In genomic region chr9:93857528-93857927, GRCh38 we compare ENCODE assay signal across 20 cellular contexts.
DNase-seq lines count a peak whose midpoint lies in the region; ATAC-seq and TF ChIP-seq lines count a peak whose summit lies in the region.
"Had no signal": no experiment of that assay in that cellular context is flagged by ENCODE, and none has a peak within 500 bp of the region (broad histone marks: within the 10 kb centered on the region; RNA-seq: fewer than 3 reads in every experiment).

No MANE protein-coding gene starts in this region.

- H3K4me1 ChIP-seq in SK-N-SH (ENCODE audit: control insufficient read depth in 1 of 2, insufficient read depth in 2 of 2, low read depth in 1 of 2, low read length in 1 of 2) (no peaks in the 10 kb centered on the region; a peak in 1 of 4 replicates), esophagus muscularis mucosa (peaks cover 0 to 7% (median 3%) of the 10 kb centered on the region in 4 donors)
- H3K4me1 ChIP-seq: A549; BLaER1 treated with 17β-estradiol and CSF1 and Interleukin-3, amounts not matched to agents 10 nM and 100 nM; Caco-2 had no signal

- H3K36me3 Mint-ChIP-seq in activated CD8-positive, alpha-beta memory T cell treated with anti-CD3 and anti-CD28 coated beads, Interleukin-2, amount 10 ng/mL, durations not matched to agents 7 days and 5 days, result no peaks in the 10 kb centered on the region
- H3K36me3 Mint-ChIP-seq: CD8-positive, alpha-beta T cell had no signal

- H3K27me3 Mint-ChIP-seq in activated CD8-positive, alpha-beta memory T cell treated with anti-CD3 and anti-CD28 coated beads, Interleukin-2, amount 10 ng/mL, durations not matched to agents 7 days and 5 days, result peaks cover 52% of the 10 kb centered on the region

- TF ChIP-seq EP300 in SK-N-SH (IDR thresholded peaks at IDR 0.05; ENCODE audit: borderline replicate concordance in 1 of 2, low read depth in 1 of 2, low read length in 1 of 2) (no peak), esophagus muscularis mucosa (IDR thresholded peaks at IDR 0.05) (no peak)

- no peak for DNase-seq in SK-N-SH
- DNase-seq in esophagus muscularis mucosa (ENCODE audit: extremely low spot score), result peak; percentile 79
- DNase-seq in occipital lobe (lab: John Stamatoyannopoulos, UW), result no peak
- DNase-seq in activated CD8-positive, alpha-beta memory T cell treated with anti-CD3 and anti-CD28 coated beads, Interleukin-2, amount 10 ng/mL, durations not matched to agents 7 days and 5 days, result no peak
- DNase-seq: AML-193; Caco-2; Calu3; CD4-positive, alpha-beta T cell; CD8-positive, alpha-beta T cell; DMS79; DND-41; EL; GDM1 had no signal

- no peak overlapping the region for H3K4me3 Mint-ChIP-seq in activated CD8-positive, alpha-beta memory T cell treated with anti-CD3 and anti-CD28 coated beads, Interleukin-2, amount 10 ng/mL, durations not matched to agents 7 days and 5 days
- H3K4me3 Mint-ChIP-seq: B cell; CD4-positive, alpha-beta T cell; CD8-positive, alpha-beta T cell had no signal

- ATAC-seq in SK-N-SH treated with all-trans-retinoic acid at 6 μM for 48 hours, result no peak
- no peak for ATAC-seq in activated CD8-positive, alpha-beta memory T cell treated with anti-CD3 and anti-CD28 coated beads, Interleukin-2, amount 10 ng/mL, durations not matched to agents 7 days and 5 days
- ATAC-seq: A549; CD8-positive, alpha-beta T cell; GM12878 had no signal

- no peak for TF ChIP-seq CTCF in SK-N-SH (IDR thresholded peaks at IDR 0.05)
- no peak for TF ChIP-seq CTCF in esophagus muscularis mucosa (IDR thresholded peaks at IDR 0.05)

- no peak for TF ChIP-seq POLR2A in esophagus muscularis mucosa (IDR thresholded peaks at IDR 0.05; ENCODE audit: low read depth)

- CTCF ChIA-PET in SK-N-SH (lab: Yijun Ruan, JAX), result interaction anchor here (0.7 to 1.4 kb wide), 2 partner anchors 30 to 175 kb away, joined by 3 to 4 read pairs; no protein-coding TSS in a partner anchor
- CTCF ChIA-PET in activated CD8-positive, alpha-beta memory T cell treated with anti-CD3 and anti-CD28 coated beads, Interleukin-2, amount 10 ng/mL, durations not matched to agents 7 days and 5 days (lab: Charles Lee), result interaction anchor here (1.1 kb wide), 1 partner anchor 9 kb away, joined by 3 read pairs; no protein-coding TSS in a partner anchor

- no peaks in the 10 kb centered on the region for H3K4me1 Mint-ChIP-seq in activated CD8-positive, alpha-beta memory T cell treated with anti-CD3 and anti-CD28 coated beads, Interleukin-2, amount 10 ng/mL, durations not matched to agents 7 days and 5 days
- H3K4me1 Mint-ChIP-seq: B cell had no signal

- H3K4me3 ChIP-seq in SK-N-SH (ENCODE audit: low read depth in 2 of 2, low read length in 1 of 2) (no peak overlapping the region), esophagus muscularis mucosa (no peak overlapping the region)
- H3K4me3 ChIP-seq: A549; BLaER1 treated with 17β-estradiol and CSF1 and Interleukin-3, amounts not matched to agents 10 nM and 100 nM; GM12878 had no signal

- no peak overlapping the region for H3K9ac ChIP-seq in SK-N-SH
- H3K9ac ChIP-seq: BLaER1 treated with 17β-estradiol and CSF1 and Interleukin-3, amounts not matched to agents 10 nM and 100 nM had no signal

- H3K27ac ChIP-seq in SK-N-SH (ENCODE audit: low read depth in 2 of 2, low read length in 1 of 2) (no peak overlapping the region), esophagus muscularis mucosa (replicated peaks in 1 of 4) (no peak overlapping the region)
- H3K27ac ChIP-seq: 22Rv1; A549; BLaER1 treated with 17β-estradiol and CSF1 and Interleukin-3, amounts not matched to agents 10 nM and 100 nM; C4-2B had no signal

- no peak overlapping the region for H2AFZ ChIP-seq in SK-N-SH (ENCODE audit: low read depth)

- no peak for TF ChIP-seq RAD21 in SK-N-SH (IDR thresholded peaks at IDR 0.05; ENCODE audit: low read length)

- no peak overlapping the region for H3K4me2 ChIP-seq in SK-N-SH
- H3K4me2 ChIP-seq: A549; BLaER1 treated with 17β-estradiol and CSF1 and Interleukin-3, amounts not matched to agents 10 nM and 100 nM had no signal

- H3K27ac Mint-ChIP-seq in activated CD8-positive, alpha-beta memory T cell treated with anti-CD3 and anti-CD28 coated beads, Interleukin-2, amount 10 ng/mL, durations not matched to agents 7 days and 5 days, result no peak overlapping the region
- H3K27ac Mint-ChIP-seq: B cell; CD4-positive, alpha-beta T cell; CD8-positive, alpha-beta T cell had no signal

- intact Hi-C loops in esophagus muscularis mucosa (cut with DNase I), result no loop called here

- H3F3A ChIP-seq in SK-N-SH (replicated peaks; ENCODE audit: insufficient read depth), result no peaks in the 10 kb centered on the region

- no peaks in the 10 kb centered on the region for H3K9me2 ChIP-seq in SK-N-SH

- H3K27me3 ChIP-seq in SK-N-SH (ENCODE audit: insufficient read depth), result no peaks in the 10 kb centered on the region
- peaks cover 0 to 42% (median 7%) of the 10 kb centered on the region in 4 donors for H3K27me3 ChIP-seq in esophagus muscularis mucosa
- H3K27me3 ChIP-seq: BLaER1 treated with 17β-estradiol and CSF1 and Interleukin-3, amounts not matched to agents 10 nM and 100 nM had no signal

- no peaks in the 10 kb centered on the region for H3K36me3 ChIP-seq in SK-N-SH (replicated peaks in 1 of 2; ENCODE audit: control insufficient read depth in 1 of 2, insufficient read depth in 2 of 2, low read length in 1 of 2)
- no peaks in the 10 kb centered on the region for H3K36me3 ChIP-seq in esophagus muscularis mucosa
- H3K36me3 ChIP-seq: BLaER1 treated with 17β-estradiol and CSF1 and Interleukin-3, amounts not matched to agents 10 nM and 100 nM had no signal

- no peaks in the 10 kb centered on the region for H3K9me3 ChIP-seq in SK-N-SH
- H3K9me3 ChIP-seq in esophagus muscularis mucosa, result no peaks in the 10 kb centered on the region
- H3K9me3 ChIP-seq: A549, Caco-2 had no signal

- no peaks in the 10 kb centered on the region for H3K9me3 Mint-ChIP-seq in activated CD8-positive, alpha-beta memory T cell treated with anti-CD3 and anti-CD28 coated beads, Interleukin-2, amount 10 ng/mL, durations not matched to agents 7 days and 5 days (ENCODE audit: low read depth)

- H3K79me2 ChIP-seq in SK-N-SH (ENCODE audit: insufficient read depth), result no peaks in the 10 kb centered on the region

- no peaks in the 10 kb centered on the region for H4K20me1 ChIP-seq in SK-N-SH (ENCODE audit: insufficient read depth)
- H4K20me1 ChIP-seq: BLaER1 treated with 17β-estradiol and CSF1 and Interleukin-3, amounts not matched to agents 10 nM and 100 nM had no signal

- POLR2A ChIA-PET in SK-N-SH (lab: Yijun Ruan, JAX), result no interaction called here

TF ChIP-seq in SK-N-SH treated with all-trans-retinoic acid at 6 μM for 48 hours, 23 proteins besides CTCF, POLR2A, EP300 and RAD21:
- 0 out of 2 replicates have a peak, but pooled peaks have one; percentile 15 for TF ChIP-seq ZFP3 (CRISPR knock-in tag; IDR thresholded peaks at IDR 0.05)
- no peak for TF ChIP-seq RARB (CRISPR knock-in tag; IDR thresholded peaks at IDR 0.05)
- no peak for TF ChIP-seq OSR1 (CRISPR knock-in tag; IDR thresholded peaks at IDR 0.05)

TF ChIP-seq in SK-N-SH, 30 proteins besides CTCF, POLR2A, EP300 and RAD21 (continues in another document):
- no peak for TF ChIP-seq ELF1 (IDR thresholded peaks at IDR 0.05)
- no peak for TF ChIP-seq GABPA (IDR thresholded peaks at IDR 0.05; ENCODE audit: low read depth)
- TF ChIP-seq SIN3A (IDR thresholded peaks at IDR 0.05; ENCODE audit: borderline replicate concordance, low read depth, low read length), result no peak
- TF ChIP-seq, protein P1, sequence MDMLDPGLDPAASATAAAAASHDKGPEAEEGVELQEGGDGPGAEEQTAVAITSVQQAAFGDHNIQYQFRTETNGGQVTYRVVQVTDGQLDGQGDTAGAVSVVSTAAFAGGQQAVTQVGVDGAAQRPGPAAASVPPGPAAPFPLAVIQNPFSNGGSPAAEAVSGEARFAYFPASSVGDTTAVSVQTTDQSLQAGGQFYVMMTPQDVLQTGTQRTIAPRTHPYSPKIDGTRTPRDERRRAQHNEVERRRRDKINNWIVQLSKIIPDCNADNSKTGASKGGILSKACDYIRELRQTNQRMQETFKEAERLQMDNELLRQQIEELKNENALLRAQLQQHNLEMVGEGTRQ (IDR thresholded peaks at IDR 0.05; ENCODE audit: borderline replicate concordance, low read depth, low read length), result no peak
- TF ChIP-seq NFIC (IDR thresholded peaks at IDR 0.05; ENCODE audit: borderline replicate concordance), result no peak
- TF ChIP-seq JUND (IDR thresholded peaks at IDR 0.05), result no peak
- no peak for TF ChIP-seq PBX3 (IDR thresholded peaks at IDR 0.05)
- no peak for TF ChIP-seq TCF12 (IDR thresholded peaks at IDR 0.05)
- TF ChIP-seq TEAD4 (IDR thresholded peaks at IDR 0.05; ENCODE audit: borderline replicate concordance, insufficient read depth), result no peak
- no peak for TF ChIP-seq FOXJ3 (CRISPR knock-in tag; IDR thresholded peaks at IDR 0.05)
- TF ChIP-seq, protein P2, sequence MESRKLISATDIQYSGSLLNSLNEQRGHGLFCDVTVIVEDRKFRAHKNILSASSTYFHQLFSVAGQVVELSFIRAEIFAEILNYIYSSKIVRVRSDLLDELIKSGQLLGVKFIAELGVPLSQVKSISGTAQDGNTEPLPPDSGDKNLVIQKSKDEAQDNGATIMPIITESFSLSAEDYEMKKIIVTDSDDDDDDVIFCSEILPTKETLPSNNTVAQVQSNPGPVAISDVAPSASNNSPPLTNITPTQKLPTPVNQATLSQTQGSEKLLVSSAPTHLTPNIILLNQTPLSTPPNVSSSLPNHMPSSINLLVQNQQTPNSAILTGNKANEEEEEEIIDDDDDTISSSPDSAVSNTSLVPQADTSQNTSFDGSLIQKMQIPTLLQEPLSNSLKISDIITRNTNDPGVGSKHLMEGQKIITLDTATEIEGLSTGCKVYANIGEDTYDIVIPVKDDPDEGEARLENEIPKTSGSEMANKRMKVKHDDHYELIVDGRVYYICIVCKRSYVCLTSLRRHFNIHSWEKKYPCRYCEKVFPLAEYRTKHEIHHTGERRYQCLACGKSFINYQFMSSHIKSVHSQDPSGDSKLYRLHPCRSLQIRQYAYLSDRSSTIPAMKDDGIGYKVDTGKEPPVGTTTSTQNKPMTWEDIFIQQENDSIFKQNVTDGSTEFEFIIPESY (IDR thresholded peaks at IDR 0.05; ENCODE audit: borderline replicate concordance, low read depth), result no peak
- no peak for TF ChIP-seq RFX5 (IDR thresholded peaks at IDR 0.05; ENCODE audit: low read length)
- no peak for TF ChIP-seq YY1 (IDR thresholded peaks at IDR 0.05; ENCODE audit: low read depth)
- no peak for TF ChIP-seq POLR2AphosphoS5 (IDR thresholded peaks at IDR 0.05; ENCODE audit: low read depth, low read length)
